8 cellular contexts compared by ENCODE assay signal in genomic region chr19:45526143-45526542, GRCh38. TPM values are rescaled to one million over a fixed set of nuclear protein-coding genes. Genes with fewer than 3 reads are reported as not detected.
DNase-seq lines count a peak whose midpoint lies in the region; ATAC-seq, FAIRE-seq and TF ChIP-seq lines count a peak whose summit lies in the region.

No MANE protein-coding gene starts in this region.

- FAIRE-seq in HepG2 (lab: Jason Lieb, UNC), result no peak

- peaks cover 42% of the 10 kb centered on the region for H3K36me3 Mint-ChIP-seq in activated T-helper 1 cell treated with anti-CD3 and anti-CD28 coated beads, Interleukin-12 subunit alpha, Interleukin-12 subunit beta, Interleukin-2, Interleukin-4 antibody, amounts not matched to agents 30 ng/mL and 10 ng/mL and 1 ng/mL, durations not matched to agents 14 hours and 24 hours and 36 hours (ENCODE audit: low read depth)

- POLR2A ChIA-PET in HepG2 (lab: Yijun Ruan, JAX), result no interaction called here

- no peak for TF ChIP-seq RAD21 in HepG2 (CRISPR knock-in tag; IDR thresholded peaks at IDR 0.05)

- no peak overlapping the region for H2AFZ ChIP-seq in HepG2 (ENCODE audit: low read length)

- peaks cover under 1% of the 10 kb centered on the region; the same call in 1 of the 2 replicates for H3K9me3 ChIP-seq in HepG2 (ENCODE audit: low read length)

- no peak overlapping the region for H3K9ac ChIP-seq in HepG2 (ENCODE audit: insufficient read depth, low read depth, low read length)

- TF ChIP-seq POLR2A in HepG2 (IDR thresholded peaks at IDR 0.05; ENCODE audit: insufficient read depth in 1 of 2, low read depth in 2 of 2, low read length in 2 of 2), result no peak

- no peaks in the 10 kb centered on the region for H3K79me2 ChIP-seq in HepG2 (ENCODE audit: insufficient read depth, low read length)

- no peaks in the 10 kb centered on the region for H3K4me1 ChIP-seq in HepG2 (ENCODE audit: insufficient read depth, low read length)

- no peaks in the 10 kb centered on the region for H3K27me3 ChIP-seq in HepG2 (ENCODE audit: control insufficient read depth in 1 of 2, insufficient read depth in 2 of 2, low read length in 2 of 2)

- in situ Hi-C loops in HepG2 (cut with HindIII; ENCODE audit: extremely low pct_ligation_motif_present, low pct_unique_long_range_greater_than_20kb), result no loop called here

- 85% methylated on average over 9 of the region's 9 CpGs for WGBS in HepG2 (ENCODE audit: low lambda C conversion rate)

- intact Hi-C loops in HepG2 (cut with micrococcal nuclease; ENCODE audit: unreplicated experiment), result no loop called here
- intact Hi-C loops in activated T-helper 1 cell treated with anti-CD3 and anti-CD28 coated beads, Interleukin-12 subunit alpha, Interleukin-12 subunit beta, Interleukin-2, Interleukin-4 antibody, amounts not matched to agents 30 ng/mL and 10 ng/mL and 1 ng/mL, durations not matched to agents 14 hours and 24 hours and 36 hours (cut with micrococcal nuclease), result no loop called here

- TSS peak; percentile 41 for BruUV-seq in HepG2 (replicated peaks; lab: Mats Ljungman, UMichigan)

- H3K4me3 ChIP-seq in cardiac fibroblast (replicated peaks in 1 of 2; ENCODE audit: low read depth in 2 of 2, low read length in 2 of 2) (no peak overlapping the region), HepG2 (replicated peaks in 1 of 3; ENCODE audit: insufficient read depth in 1 of 3, low read depth in 2 of 3, low read length in 3 of 3) (no peak overlapping the region)

- H3K4me1 Mint-ChIP-seq in activated T-helper 1 cell treated with anti-CD3 and anti-CD28 coated beads, Interleukin-12 subunit alpha, Interleukin-12 subunit beta, Interleukin-2, Interleukin-4 antibody, amounts not matched to agents 30 ng/mL and 10 ng/mL and 1 ng/mL, durations not matched to agents 14 hours and 24 hours and 36 hours (ENCODE audit: low read depth), result peaks cover 14% of the 10 kb centered on the region

- peaks cover 4% of the 10 kb centered on the region; the same call in 1 of the 2 replicates for H4K20me1 ChIP-seq in HepG2 (ENCODE audit: insufficient read depth, low read length)

- H3K9me3 Mint-ChIP-seq in activated T-helper 1 cell treated with anti-CD3 and anti-CD28 coated beads, Interleukin-12 subunit alpha, Interleukin-12 subunit beta, Interleukin-2, Interleukin-4 antibody, amounts not matched to agents 30 ng/mL and 10 ng/mL and 1 ng/mL, durations not matched to agents 14 hours and 24 hours and 36 hours, result no peaks in the 10 kb centered on the region

- no peak overlapping the region for H3K4me3 Mint-ChIP-seq in activated T-helper 1 cell treated with anti-CD3 and anti-CD28 coated beads, Interleukin-12 subunit alpha, Interleukin-12 subunit beta, Interleukin-2, Interleukin-4 antibody, amounts not matched to agents 30 ng/mL and 10 ng/mL and 1 ng/mL, durations not matched to agents 14 hours and 24 hours and 36 hours

- TF ChIP-seq EP300 in HepG2 (IDR thresholded peaks at IDR 0.05; ENCODE audit: low read depth in 2 of 2, low read length in 2 of 2) (no peak), HepG2 (CRISPR knock-in tag; IDR thresholded peaks at IDR 0.05; ENCODE audit: borderline replicate concordance) (no peak)

- H3K36me3 ChIP-seq in HepG2 (replicated peaks in 1 of 2; ENCODE audit: control insufficient read depth in 1 of 2, insufficient read depth in 2 of 2, low read length in 2 of 2), result peaks cover 22 to 41% of the 10 kb centered on the region in 2 experiments

- no peak overlapping the region for H3K4me2 ChIP-seq in HepG2 (ENCODE audit: low read depth, low read length)

- DNase-seq in DMS 273 treated with DMSO at 0.1 percent for 48 hours (lab: John Stamatoyannopoulos, UW), result peak; percentile 28
- DNase-seq in NCI-H146 (lab: John Stamatoyannopoulos, UW), result peak; percentile 73
- peak; percentile 71 to 72 for DNase-seq in cardiac fibroblast (ENCODE audit: low read depth in 2 of 2)
- peak; percentile 78 for DNase-seq in HepG2 (ENCODE audit: low spot score)
- DNase-seq in NAMALWA (ENCODE audit: low spot score), result no peak
- DNase-seq in activated T-helper 1 cell treated with anti-CD3 and anti-CD28 coated beads, Interleukin-12 subunit alpha, Interleukin-12 subunit beta, Interleukin-2, Interleukin-4 antibody, amounts not matched to agents 30 ng/mL and 10 ng/mL and 1 ng/mL, durations not matched to agents 14 hours and 24 hours and 36 hours (ENCODE audit: low spot score), result no peak

- CTCF ChIA-PET in HepG2 (lab: Yijun Ruan, JAX; ENCODE audit: low intra/inter-chr PET ratio, low total read pairs), result no interaction called here

- peak; percentile 76 for ATAC-seq in HepG2
- ATAC-seq in HG02970 (IDR thresholded peaks at IDR 0.05; ENCODE audit: low FRiP score, unreplicated experiment), result no peak
- ATAC-seq in HG03432 (IDR thresholded peaks at IDR 0.05; ENCODE audit: unreplicated experiment), result no peak

- TF ChIP-seq CTCF in cardiac fibroblast (IDR thresholded peaks at IDR 0.05; ENCODE audit: low read depth, low read length), result no peak
- TF ChIP-seq CTCF in HepG2 (CRISPR knock-in tag; IDR thresholded peaks at IDR 0.05), result no peak

- H3K27ac Mint-ChIP-seq in activated T-helper 1 cell treated with anti-CD3 and anti-CD28 coated beads, Interleukin-12 subunit alpha, Interleukin-12 subunit beta, Interleukin-2, Interleukin-4 antibody, amounts not matched to agents 30 ng/mL and 10 ng/mL and 1 ng/mL, durations not matched to agents 14 hours and 24 hours and 36 hours, result no peak overlapping the region

- no peaks in the 10 kb centered on the region for H3K27me3 Mint-ChIP-seq in activated T-helper 1 cell treated with anti-CD3 and anti-CD28 coated beads, Interleukin-12 subunit alpha, Interleukin-12 subunit beta, Interleukin-2, Interleukin-4 antibody, amounts not matched to agents 30 ng/mL and 10 ng/mL and 1 ng/mL, durations not matched to agents 14 hours and 24 hours and 36 hours (ENCODE audit: insufficient read depth)

- H3K27ac ChIP-seq in HepG2 (ENCODE audit: extremely low read length, insufficient read depth, low read length), result no peak overlapping the region

RNA-seq across cellular contexts. Expression of gene VASP, which starts 18.9 kb away (rescaled TPM):
- total RNA-seq in HepG2 (2016; rRNA removed; fragmentation: Illumina TruSeq; extraction: Trizol), result 64.6 and 67.1 TPM in 2 replicates
- total RNA-seq in HepG2 (2016; cell fraction: cytosol; rRNA removed; fragmentation: Illumina TruSeq; extraction: Trizol; ENCODE audit: low read depth), result 22.8 and 24.0 TPM in 2 replicates
- total RNA-seq in HepG2 (2016; cell fraction: insoluble cytoplasmic fraction; rRNA removed; fragmentation: Illumina TruSeq; extraction: Trizol), result 60.7 and 68.5 TPM in 2 replicates
- total RNA-seq in HepG2 (2016; cell fraction: membrane; rRNA removed; fragmentation: Illumina TruSeq; extraction: Trizol), result 55.3 and 59.3 TPM in 2 replicates
- 38.8 and 40.6 TPM in 2 replicates for total RNA-seq in HepG2 (2016; cell fraction: nucleus; rRNA removed; fragmentation: Illumina TruSeq; extraction: Trizol)
- polyA plus RNA-seq in HepG2 (2011; rRNA removed), result 41.8 and 49.1 TPM in 2 replicates
- 29.9 and 46.4 TPM in 2 replicates for polyA plus RNA-seq in HepG2 (2011; cell fraction: cytosol; rRNA removed)
- polyA plus RNA-seq in HepG2 (2011; cell fraction: nucleus; rRNA removed), result 78.2 and 83.1 TPM in 2 replicates
- 30.9 and 35.9 TPM in 2 replicates for polyA plus RNA-seq in HepG2 (2012)
- polyA plus RNA-seq in HepG2 (2016; cell fraction: cytosol; fragmentation: Illumina TruSeq; extraction: Trizol; ENCODE audit: low read depth), result 20.6 and 22.3 TPM in 2 replicates
- polyA plus RNA-seq in HepG2 (2016; cell fraction: insoluble cytoplasmic fraction; fragmentation: Illumina TruSeq; extraction: Trizol; ENCODE audit: low read depth), result 75.4 and 76.4 TPM in 2 replicates
- polyA plus RNA-seq in HepG2 (2016; cell fraction: membrane; fragmentation: Illumina TruSeq; extraction: Trizol; ENCODE audit: low read depth), result 40.8 and 44.1 TPM in 2 replicates
- 70.9 and 74.4 TPM in 2 replicates for polyA plus RNA-seq in HepG2 (2016; cell fraction: nucleus; fragmentation: Illumina TruSeq; extraction: Trizol; ENCODE audit: insufficient read depth, low read depth)
- polyA minus RNA-seq in HepG2 (2011; rRNA and poly(A)+ RNA removed; ENCODE audit: low replicate concordance), result 38.0 and 110 TPM in 2 replicates
- polyA minus RNA-seq in HepG2 (2011; cell fraction: cytosol; rRNA and poly(A)+ RNA removed), result 36.7 and 47.2 TPM in 2 replicates
- polyA minus RNA-seq in HepG2 (2011; cell fraction: nucleus; rRNA and poly(A)+ RNA removed), result 31.7 and 50.2 TPM in 2 replicates
- total RNA-seq in activated T-helper 1 cell treated with anti-CD3 and anti-CD28 coated beads, Interleukin-12 subunit alpha, Interleukin-12 subunit beta, Interleukin-2, Interleukin-4 antibody, amounts not matched to agents 30 ng/mL and 10 ng/mL and 1 ng/mL, durations not matched to agents 14 hours and 24 hours and 36 hours, result 234 and 235 TPM in 2 replicates

RNA-seq across cellular contexts. Expression of gene PPM1N, which starts 27.9 kb away (rescaled TPM):
- 0.31 and 0.67 TPM in 2 replicates for total RNA-seq in HepG2 (2016; rRNA removed; fragmentation: Illumina TruSeq; extraction: Trizol)
- total RNA-seq in HepG2 (2016; cell fraction: cytosol; rRNA removed; fragmentation: Illumina TruSeq; extraction: Trizol; ENCODE audit: low read depth), result 0.53 and 0.71 TPM in 2 replicates
- total RNA-seq in HepG2 (2016; cell fraction: insoluble cytoplasmic fraction; rRNA removed; fragmentation: Illumina TruSeq; extraction: Trizol), result 0.48 and 0.91 TPM in 2 replicates
- 0.72 and 1.2 TPM in 2 replicates for total RNA-seq in HepG2 (2016; cell fraction: membrane; rRNA removed; fragmentation: Illumina TruSeq; extraction: Trizol)
- total RNA-seq in HepG2 (2016; cell fraction: nucleus; rRNA removed; fragmentation: Illumina TruSeq; extraction: Trizol), result not detected in 2 replicates
- polyA plus RNA-seq in HepG2 (2011; rRNA removed), result 1.3 and 1.8 TPM in 2 replicates
- polyA plus RNA-seq in HepG2 (2011; cell fraction: cytosol; rRNA removed), result 2.6 TPM in 2 replicates
- polyA plus RNA-seq in HepG2 (2011; cell fraction: nucleus; rRNA removed), result 1.1 and 2.1 TPM in 2 replicates
- polyA plus RNA-seq in HepG2 (2012), result 1.4 and 1.9 TPM in 2 replicates
- polyA plus RNA-seq in HepG2 (2016; cell fraction: cytosol; fragmentation: Illumina TruSeq; extraction: Trizol; ENCODE audit: low read depth), result 0.86 and 1.5 TPM in 2 replicates
- polyA plus RNA-seq in HepG2 (2016; cell fraction: insoluble cytoplasmic fraction; fragmentation: Illumina TruSeq; extraction: Trizol; ENCODE audit: low read depth), result 0.76 TPM in 1 of 2 replicates, not detected in the other
- polyA plus RNA-seq in HepG2 (2016; cell fraction: membrane; fragmentation: Illumina TruSeq; extraction: Trizol; ENCODE audit: low read depth), result 0.77 and 1.1 TPM in 2 replicates
- polyA plus RNA-seq in HepG2 (2016; cell fraction: nucleus; fragmentation: Illumina TruSeq; extraction: Trizol; ENCODE audit: insufficient read depth, low read depth), result 1.2 TPM in 1 of 2 replicates, not detected in the other
- 0.23 TPM in 1 of 2 replicates, not detected in the other for polyA minus RNA-seq in HepG2 (2011; rRNA and poly(A)+ RNA removed; ENCODE audit: low replicate concordance)
- polyA minus RNA-seq in HepG2 (2011; cell fraction: cytosol; rRNA and poly(A)+ RNA removed), result not detected in 2 replicates
- polyA minus RNA-seq in HepG2 (2011; cell fraction: nucleus; rRNA and poly(A)+ RNA removed), result 0.50 TPM in 1 of 2 replicates, not detected in the other
- total RNA-seq in activated T-helper 1 cell treated with anti-CD3 and anti-CD28 coated beads, Interleukin-12 subunit alpha, Interleukin-12 subunit beta, Interleukin-2, Interleukin-4 antibody, amounts not matched to agents 30 ng/mL and 10 ng/mL and 1 ng/mL, durations not matched to agents 14 hours and 24 hours and 36 hours, result 1.0 and 1.3 TPM in 2 replicates

RNA-seq across cellular contexts. Expression of gene RTN2, which starts 29.3 kb away (rescaled TPM):
- 2.1 and 2.9 TPM in 2 replicates for total RNA-seq in HepG2 (2016; rRNA removed; fragmentation: Illumina TruSeq; extraction: Trizol)
- 5.1 and 6.2 TPM in 2 replicates for total RNA-seq in HepG2 (2016; cell fraction: cytosol; rRNA removed; fragmentation: Illumina TruSeq; extraction: Trizol; ENCODE audit: low read depth)
- total RNA-seq in HepG2 (2016; cell fraction: insoluble cytoplasmic fraction; rRNA removed; fragmentation: Illumina TruSeq; extraction: Trizol), result 2.0 and 3.5 TPM in 2 replicates
- 6.2 and 8.3 TPM in 2 replicates for total RNA-seq in HepG2 (2016; cell fraction: membrane; rRNA removed; fragmentation: Illumina TruSeq; extraction: Trizol)
- 2.3 and 2.8 TPM in 2 replicates for total RNA-seq in HepG2 (2016; cell fraction: nucleus; rRNA removed; fragmentation: Illumina TruSeq; extraction: Trizol)
- 17.1 and 18.0 TPM in 2 replicates for polyA plus RNA-seq in HepG2 (2011; rRNA removed)
- 13.2 and 17.0 TPM in 2 replicates for polyA plus RNA-seq in HepG2 (2011; cell fraction: cytosol; rRNA removed)
- polyA plus RNA-seq in HepG2 (2011; cell fraction: nucleus; rRNA removed), result 12.6 and 14.7 TPM in 2 replicates
- polyA plus RNA-seq in HepG2 (2012), result 11.2 and 15.2 TPM in 2 replicates
- 8.6 and 9.5 TPM in 2 replicates for polyA plus RNA-seq in HepG2 (2016; cell fraction: cytosol; fragmentation: Illumina TruSeq; extraction: Trizol; ENCODE audit: low read depth)
- 3.9 and 4.7 TPM in 2 replicates for polyA plus RNA-seq in HepG2 (2016; cell fraction: insoluble cytoplasmic fraction; fragmentation: Illumina TruSeq; extraction: Trizol; ENCODE audit: low read depth)
- polyA plus RNA-seq in HepG2 (2016; cell fraction: membrane; fragmentation: Illumina TruSeq; extraction: Trizol; ENCODE audit: low read depth), result 9.5 and 9.7 TPM in 2 replicates
- polyA plus RNA-seq in HepG2 (2016; cell fraction: nucleus; fragmentation: Illumina TruSeq; extraction: Trizol; ENCODE audit: insufficient read depth, low read depth), result 11.0 and 11.5 TPM in 2 replicates
- polyA minus RNA-seq in HepG2 (2011; rRNA and poly(A)+ RNA removed; ENCODE audit: low replicate concordance), result 6.0 and 30.0 TPM in 2 replicates
- 7.6 and 8.3 TPM in 2 replicates for polyA minus RNA-seq in HepG2 (2011; cell fraction: cytosol; rRNA and poly(A)+ RNA removed)
- polyA minus RNA-seq in HepG2 (2011; cell fraction: nucleus; rRNA and poly(A)+ RNA removed), result 7.1 and 7.6 TPM in 2 replicates
- total RNA-seq in activated T-helper 1 cell treated with anti-CD3 and anti-CD28 coated beads, Interleukin-12 subunit alpha, Interleukin-12 subunit beta, Interleukin-2, Interleukin-4 antibody, amounts not matched to agents 30 ng/mL and 10 ng/mL and 1 ng/mL, durations not matched to agents 14 hours and 24 hours and 36 hours, result 3.0 and 4.1 TPM in 2 replicates

RNA-seq across cellular contexts. Expression of gene FOSB, which starts 58.3 kb away (rescaled TPM):
- 0.21 and 6.0 TPM in 2 replicates for total RNA-seq in HepG2 (2016; rRNA removed; fragmentation: Illumina TruSeq; extraction: Trizol)
- total RNA-seq in HepG2 (2016; cell fraction: cytosol; rRNA removed; fragmentation: Illumina TruSeq; extraction: Trizol; ENCODE audit: low read depth), result 0.79 and 0.91 TPM in 2 replicates
- total RNA-seq in HepG2 (2016; cell fraction: insoluble cytoplasmic fraction; rRNA removed; fragmentation: Illumina TruSeq; extraction: Trizol), result 0.37 and 5.7 TPM in 2 replicates
- 0.93 and 1.2 TPM in 2 replicates for total RNA-seq in HepG2 (2016; cell fraction: membrane; rRNA removed; fragmentation: Illumina TruSeq; extraction: Trizol)
- total RNA-seq in HepG2 (2016; cell fraction: nucleus; rRNA removed; fragmentation: Illumina TruSeq; extraction: Trizol), result 17.8 and 18.2 TPM in 2 replicates
- 2.8 TPM in 2 replicates for polyA plus RNA-seq in HepG2 (2011; rRNA removed)
- polyA plus RNA-seq in HepG2 (2011; cell fraction: cytosol; rRNA removed), result 0.67 and 0.69 TPM in 2 replicates
- polyA plus RNA-seq in HepG2 (2011; cell fraction: nucleus; rRNA removed), result 23.1 and 35.9 TPM in 2 replicates
- 0.51 and 1.1 TPM in 2 replicates for polyA plus RNA-seq in HepG2 (2012)
- polyA plus RNA-seq in HepG2 (2016; cell fraction: cytosol; fragmentation: Illumina TruSeq; extraction: Trizol; ENCODE audit: low read depth), result not detected in 2 replicates
- polyA plus RNA-seq in HepG2 (2016; cell fraction: insoluble cytoplasmic fraction; fragmentation: Illumina TruSeq; extraction: Trizol; ENCODE audit: low read depth), result 0.35 and 0.74 TPM in 2 replicates
- polyA plus RNA-seq in HepG2 (2016; cell fraction: membrane; fragmentation: Illumina TruSeq; extraction: Trizol; ENCODE audit: low read depth), result 0.17 and 0.41 TPM in 2 replicates
- polyA plus RNA-seq in HepG2 (2016; cell fraction: nucleus; fragmentation: Illumina TruSeq; extraction: Trizol; ENCODE audit: insufficient read depth, low read depth), result 17.9 and 36.0 TPM in 2 replicates
- 16.2 and 24.3 TPM in 2 replicates for polyA minus RNA-seq in HepG2 (2011; rRNA and poly(A)+ RNA removed; ENCODE audit: low replicate concordance)
- polyA minus RNA-seq in HepG2 (2011; cell fraction: cytosol; rRNA and poly(A)+ RNA removed), result 1.5 and 2.2 TPM in 2 replicates
- polyA minus RNA-seq in HepG2 (2011; cell fraction: nucleus; rRNA and poly(A)+ RNA removed), result 32.3 and 48.2 TPM in 2 replicates
- 16.8 and 17.2 TPM in 2 replicates for total RNA-seq in activated T-helper 1 cell treated with anti-CD3 and anti-CD28 coated beads, Interleukin-12 subunit alpha, Interleukin-12 subunit beta, Interleukin-2, Interleukin-4 antibody, amounts not matched to agents 30 ng/mL and 10 ng/mL and 1 ng/mL, durations not matched to agents 14 hours and 24 hours and 36 hours

RNA-seq across cellular contexts. Expression of gene OPA3, which starts 58.5 kb away (rescaled TPM):
- total RNA-seq in HepG2 (2016; rRNA removed; fragmentation: Illumina TruSeq; extraction: Trizol), result 7.8 and 8.3 TPM in 2 replicates
- total RNA-seq in HepG2 (2016; cell fraction: cytosol; rRNA removed; fragmentation: Illumina TruSeq; extraction: Trizol; ENCODE audit: low read depth), result 0.81 and 1.1 TPM in 2 replicates
- total RNA-seq in HepG2 (2016; cell fraction: insoluble cytoplasmic fraction; rRNA removed; fragmentation: Illumina TruSeq; extraction: Trizol), result 9.0 and 9.2 TPM in 2 replicates
- total RNA-seq in HepG2 (2016; cell fraction: membrane; rRNA removed; fragmentation: Illumina TruSeq; extraction: Trizol), result 3.3 and 3.4 TPM in 2 replicates
- total RNA-seq in HepG2 (2016; cell fraction: nucleus; rRNA removed; fragmentation: Illumina TruSeq; extraction: Trizol), result 3.2 and 4.2 TPM in 2 replicates
- 16.6 and 17.7 TPM in 2 replicates for polyA plus RNA-seq in HepG2 (2011; rRNA removed)
- 13.1 and 15.8 TPM in 2 replicates for polyA plus RNA-seq in HepG2 (2011; cell fraction: cytosol; rRNA removed)
- 7.5 and 8.6 TPM in 2 replicates for polyA plus RNA-seq in HepG2 (2011; cell fraction: nucleus; rRNA removed)
- 5.2 and 7.4 TPM in 2 replicates for polyA plus RNA-seq in HepG2 (2012)
- polyA plus RNA-seq in HepG2 (2016; cell fraction: cytosol; fragmentation: Illumina TruSeq; extraction: Trizol; ENCODE audit: low read depth), result 0.77 TPM in 2 replicates
- 10.0 and 10.6 TPM in 2 replicates for polyA plus RNA-seq in HepG2 (2016; cell fraction: insoluble cytoplasmic fraction; fragmentation: Illumina TruSeq; extraction: Trizol; ENCODE audit: low read depth)
- polyA plus RNA-seq in HepG2 (2016; cell fraction: membrane; fragmentation: Illumina TruSeq; extraction: Trizol; ENCODE audit: low read depth), result 1.6 and 2.3 TPM in 2 replicates
- 7.8 and 8.0 TPM in 2 replicates for polyA plus RNA-seq in HepG2 (2016; cell fraction: nucleus; fragmentation: Illumina TruSeq; extraction: Trizol; ENCODE audit: insufficient read depth, low read depth)
- polyA minus RNA-seq in HepG2 (2011; rRNA and poly(A)+ RNA removed; ENCODE audit: low replicate concordance), result 21.3 and 30.2 TPM in 2 replicates
- 7.1 and 7.5 TPM in 2 replicates for polyA minus RNA-seq in HepG2 (2011; cell fraction: cytosol; rRNA and poly(A)+ RNA removed)
- 2.6 and 3.0 TPM in 2 replicates for polyA minus RNA-seq in HepG2 (2011; cell fraction: nucleus; rRNA and poly(A)+ RNA removed)
- 12.1 and 16.2 TPM in 2 replicates for total RNA-seq in activated T-helper 1 cell treated with anti-CD3 and anti-CD28 coated beads, Interleukin-12 subunit alpha, Interleukin-12 subunit beta, Interleukin-2, Interleukin-4 antibody, amounts not matched to agents 30 ng/mL and 10 ng/mL and 1 ng/mL, durations not matched to agents 14 hours and 24 hours and 36 hours

Comparison
In these comparisons a context has a peak if more than half of its experiments do, and no peak if none do; other contexts are left out.
1. DNase-seq: peak in DMS 273 treated with DMSO at 0.1 percent for 48 hours (single experiment), NCI-H146 (single experiment), cardiac fibroblast (2 of 2) and HepG2 (single experiment); none in NAMALWA (single experiment) and activated T-helper 1 cell treated with anti-CD3 and anti-CD28 coated beads, Interleukin-12 subunit alpha, Interleukin-12 subunit beta, Interleukin-2, Interleukin-4 antibody, amounts not matched to agents 30 ng/mL and 10 ng/mL and 1 ng/mL, durations not matched to agents 14 hours and 24 hours and 36 hours (single experiment).